1 cellular context compared by ENCODE assay signal in the genomic region with DNA sequence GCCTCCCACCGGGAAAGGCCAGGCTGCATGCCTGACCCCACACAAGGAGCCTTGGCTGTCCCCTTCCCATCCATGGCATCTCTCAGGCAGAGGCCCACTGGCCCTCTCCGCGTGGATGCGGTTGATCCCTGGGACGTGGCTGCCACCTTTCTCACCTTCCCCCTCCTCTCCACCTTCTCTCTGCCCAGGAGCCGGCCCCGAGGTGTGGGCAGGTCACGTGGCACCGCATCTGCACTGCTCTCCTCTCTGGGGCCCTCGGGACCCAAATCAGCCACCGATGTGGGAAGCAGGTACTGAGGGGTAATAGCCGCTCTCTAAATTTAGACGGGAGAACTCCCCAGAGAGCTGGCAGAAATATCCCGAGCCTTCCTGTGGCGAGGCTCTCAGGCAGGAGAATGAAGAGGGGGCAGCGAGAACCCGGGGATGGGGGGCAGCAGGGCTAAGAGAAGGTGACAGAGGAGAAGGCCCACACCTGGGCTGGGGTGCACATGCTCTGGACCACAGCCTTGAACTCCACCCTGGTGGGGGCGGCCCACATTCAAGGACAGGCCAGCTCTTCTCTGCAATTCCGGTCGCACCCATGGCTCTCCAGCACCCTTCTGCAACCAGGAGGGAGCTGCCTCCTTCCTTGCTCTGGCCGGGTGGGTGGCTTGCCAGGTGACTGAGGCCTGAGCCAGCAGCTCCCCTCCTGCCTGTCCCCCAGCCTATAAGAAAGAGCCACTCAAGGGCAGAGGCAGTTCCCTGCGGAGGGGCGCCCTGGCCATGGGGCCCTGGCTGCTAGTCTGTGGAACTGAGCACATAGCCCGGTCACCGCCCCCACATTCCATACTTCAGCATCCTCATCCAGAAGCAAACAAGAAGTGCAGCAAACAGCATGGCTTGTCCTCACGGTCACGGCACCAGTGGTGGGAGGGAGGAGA.
TF ChIP-seq lines count a peak whose summit lies in the region.

No MANE protein-coding gene starts in this region.

TF ChIP-seq in K562, 482 proteins besides CTCF, POLR2A, EP300 and RAD21:
- TF ChIP-seq TARDBP (IDR thresholded peaks at IDR 0.05) (no peak), EHMT2 (IDR thresholded peaks at IDR 0.05) (no peak), PURB (CRISPR knock-in tag; IDR thresholded peaks at IDR 0.05; ENCODE audit: low read depth) (no peak), KLF13 (tag; IDR thresholded peaks at IDR 0.05; ENCODE audit: borderline replicate concordance, low read depth) (no peak), SRSF3 (IDR thresholded peaks at IDR 0.05; ENCODE audit: insufficient read depth, low read length) (no peak), EGR1 (conservative IDR thresholded peaks at IDR 0.05) (peak; percentile 61; the same call in 1 of the 2 replicates), ZSCAN29 (IDR thresholded peaks at IDR 0.05) (no peak), ZNF717 (CRISPR knock-in tag; IDR thresholded peaks at IDR 0.05) (no peak), PPARD (CRISPR knock-in tag; IDR thresholded peaks at IDR 0.05) (no peak), FOXA3 (CRISPR knock-in tag; conservative IDR thresholded peaks at IDR 0.05 in 1 of 2, IDR thresholded peaks at IDR 0.05 in 1 of 2) (no peak)
- TF ChIP-seq, protein P1, sequence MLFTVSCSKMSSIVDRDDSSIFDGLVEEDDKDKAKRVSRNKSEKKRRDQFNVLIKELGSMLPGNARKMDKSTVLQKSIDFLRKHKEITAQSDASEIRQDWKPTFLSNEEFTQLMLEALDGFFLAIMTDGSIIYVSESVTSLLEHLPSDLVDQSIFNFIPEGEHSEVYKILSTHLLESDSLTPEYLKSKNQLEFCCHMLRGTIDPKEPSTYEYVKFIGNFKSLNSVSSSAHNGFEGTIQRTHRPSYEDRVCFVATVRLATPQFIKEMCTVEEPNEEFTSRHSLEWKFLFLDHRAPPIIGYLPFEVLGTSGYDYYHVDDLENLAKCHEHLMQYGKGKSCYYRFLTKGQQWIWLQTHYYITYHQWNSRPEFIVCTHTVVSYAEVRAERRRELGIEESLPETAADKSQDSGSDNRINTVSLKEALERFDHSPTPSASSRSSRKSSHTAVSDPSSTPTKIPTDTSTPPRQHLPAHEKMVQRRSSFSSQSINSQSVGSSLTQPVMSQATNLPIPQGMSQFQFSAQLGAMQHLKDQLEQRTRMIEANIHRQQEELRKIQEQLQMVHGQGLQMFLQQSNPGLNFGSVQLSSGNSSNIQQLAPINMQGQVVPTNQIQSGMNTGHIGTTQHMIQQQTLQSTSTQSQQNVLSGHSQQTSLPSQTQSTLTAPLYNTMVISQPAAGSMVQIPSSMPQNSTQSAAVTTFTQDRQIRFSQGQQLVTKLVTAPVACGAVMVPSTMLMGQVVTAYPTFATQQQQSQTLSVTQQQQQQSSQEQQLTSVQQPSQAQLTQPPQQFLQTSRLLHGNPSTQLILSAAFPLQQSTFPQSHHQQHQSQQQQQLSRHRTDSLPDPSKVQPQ (CRISPR knock-in tag; IDR thresholded peaks at IDR 0.05; ENCODE audit: borderline replicate concordance) = no peak
- TF ChIP-seq, protein P2, sequence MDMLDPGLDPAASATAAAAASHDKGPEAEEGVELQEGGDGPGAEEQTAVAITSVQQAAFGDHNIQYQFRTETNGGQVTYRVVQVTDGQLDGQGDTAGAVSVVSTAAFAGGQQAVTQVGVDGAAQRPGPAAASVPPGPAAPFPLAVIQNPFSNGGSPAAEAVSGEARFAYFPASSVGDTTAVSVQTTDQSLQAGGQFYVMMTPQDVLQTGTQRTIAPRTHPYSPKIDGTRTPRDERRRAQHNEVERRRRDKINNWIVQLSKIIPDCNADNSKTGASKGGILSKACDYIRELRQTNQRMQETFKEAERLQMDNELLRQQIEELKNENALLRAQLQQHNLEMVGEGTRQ (CRISPR knock-in tag; IDR thresholded peaks at IDR 0.05) = 0 out of 2 replicates have a peak, but pooled peaks have one; percentile 29
